ENCODE assay signal across 1 cellular context in genomic region chr2:42913280-42913878, GRCh38.
A peak's percentile ranks its signal among the peaks of the same experiment; 100 is the strongest.
TF ChIP-seq lines count a peak whose summit lies in the region.

No MANE protein-coding gene starts in this region.

TF ChIP-seq in liver, 16 proteins besides CTCF, POLR2A, EP300 and RAD21 (continued from another document):
- TF ChIP-seq REST (IDR thresholded peaks at IDR 0.05): no peak
- no peak for TF ChIP-seq TAF1 (conservative IDR thresholded peaks at IDR 0.05)
- TF ChIP-seq HNF4G (IDR thresholded peaks at IDR 0.05): no peak
- no peak for TF ChIP-seq SP1 (IDR thresholded peaks at IDR 0.05)
- no peak for TF ChIP-seq ATF3 (IDR thresholded peaks at IDR 0.05)
- TF ChIP-seq RXRA (IDR thresholded peaks at IDR 0.05): peak in 1 of 2 donors; percentile 32
TF ChIP-seq in liver: peak in this region for 2.
